19 cellular contexts compared by ENCODE assay signal in genomic region chr15:58561321-58561720, GRCh38.
DNase-seq lines count a peak whose midpoint lies in the region; ATAC-seq, FAIRE-seq and TF ChIP-seq lines count a peak whose summit lies in the region.
"Had no signal": no experiment of that assay in that cellular context is flagged by ENCODE, and none has a peak within 500 bp of the region (broad histone marks: within the 10 kb centered on the region; RNA-seq: fewer than 3 reads in every experiment).

No MANE protein-coding gene starts in this region.

- H3K27ac Mint-ChIP-seq in type B pancreatic cell = peak overlapping the region; percentile 17

- H3K79me1 ChIP-seq in mesendoderm (ENCODE audit: low read length) = no peaks in the 10 kb centered on the region

- H3K36me3 Mint-ChIP-seq in type B pancreatic cell = no peaks in the 10 kb centered on the region
- H3K36me3 Mint-ChIP-seq: CD4-positive, alpha-beta memory T cell had no signal

- no peak overlapping the region for H3K23ac ChIP-seq in mesendoderm (ENCODE audit: low read length)

- H3K36me3 ChIP-seq in HUES48 (ENCODE audit: control insufficient read depth, insufficient read depth, low read length) (no peaks in the 10 kb centered on the region), mesendoderm (ENCODE audit: control insufficient read depth, insufficient read depth, low read length) (no peaks in the 10 kb centered on the region)

- H3K18ac ChIP-seq in mesendoderm (ENCODE audit: low read length) = no peak overlapping the region

- FAIRE-seq in GM19239 (lab: Jason Lieb, UNC) = no peak
- FAIRE-seq: GM12891, GM18507 had no signal

- no peak for ATAC-seq in left lobe of liver
- ATAC-seq: HCT116 had no signal

- no peak overlapping the region for H2BK15ac ChIP-seq in mesendoderm (replicated peaks; ENCODE audit: low read depth)

- no peak overlapping the region for H3K9ac ChIP-seq in HUES48 (ENCODE audit: low read depth, low read length)
- no peak overlapping the region for H3K9ac ChIP-seq in mesendoderm (ENCODE audit: low read length)
- H3K9ac ChIP-seq: GM23248 had no signal

- peaks cover 9% of the 10 kb centered on the region; the same call in 1 of the 2 replicates for H3K9me3 ChIP-seq in HUES48 (ENCODE audit: control insufficient read depth, insufficient read depth, low read length)

- H3K27ac ChIP-seq in HUES48 (ENCODE audit: low read depth, low read length) = peak overlapping the region; percentile 78
- peak overlapping the region; percentile 10 for H3K27ac ChIP-seq in mesendoderm (ENCODE audit: low read depth, low read length)
- H3K27ac ChIP-seq in coronary artery = no peak overlapping the region
- H3K27ac ChIP-seq: GM23248 had no signal

- no peak overlapping the region for H3K4me2 ChIP-seq in mesendoderm (ENCODE audit: low read length)

- no peaks in the 10 kb centered on the region for H3K79me2 ChIP-seq in mesendoderm (ENCODE audit: control insufficient read depth, insufficient read depth, low read length)

- peak overlapping the region; percentile 99 for H2BK5ac ChIP-seq in mesendoderm (ENCODE audit: low read length)

- H3K27me3 Mint-ChIP-seq in type B pancreatic cell = no peaks in the 10 kb centered on the region

- peak; percentile 23 for DNase-seq in LHCN-M2 (ENCODE audit: low read depth)
- DNase-seq in mesendoderm = peak; percentile 93
- DNase-seq in type B pancreatic cell (ENCODE audit: extremely low spot score, unreplicated experiment) = no peak
- DNase-seq in coronary artery (ENCODE audit: low spot score) = no peak
- DNase-seq in GM19239 (ENCODE audit: insufficient read length, low spot score) = no peak
- no peak for DNase-seq in left lobe of liver (ENCODE audit: low spot score)
- DNase-seq: C1 segment of cervical spinal cord; Calu3; CD4-positive, alpha-beta memory T cell; COR-L47; DMS53; DMS79 treated with DMSO at 0.1 percent for 48 hours; GF-D8; GM23248; H9 had no signal

- WGBS in mesendoderm (ENCODE audit: extremely low coverage, insufficient coverage, low lambda C conversion rate) = no CpG with 5 or more reads among the region's 1 CpG

- H3K56ac ChIP-seq in mesendoderm (ENCODE audit: low read length) = peak overlapping the region; percentile 84

- no peak overlapping the region for H2BK120ac ChIP-seq in mesendoderm (ENCODE audit: low read depth, low read length)

- no peak overlapping the region for H3K4ac ChIP-seq in mesendoderm (ENCODE audit: low read depth, low read length)

- no peak overlapping the region for H4K8ac ChIP-seq in mesendoderm (ENCODE audit: low read depth, low read length)

- peaks cover 13% of the 10 kb centered on the region for H3K4me1 Mint-ChIP-seq in type B pancreatic cell (ENCODE audit: unreplicated experiment)
- H3K4me1 Mint-ChIP-seq: CD4-positive, alpha-beta memory T cell had no signal

- H3K9me3 Mint-ChIP-seq in type B pancreatic cell = peaks cover 8% of the 10 kb centered on the region
- H3K9me3 Mint-ChIP-seq: CD4-positive, alpha-beta memory T cell had no signal

- no peak overlapping the region for H4K5ac ChIP-seq in mesendoderm (ENCODE audit: low read length)

- H3K4me3 Mint-ChIP-seq in type B pancreatic cell = no peak overlapping the region
- H3K4me3 Mint-ChIP-seq: CD4-positive, alpha-beta memory T cell; H9 had no signal

- H2AK5ac ChIP-seq in mesendoderm (ENCODE audit: low read length) = no peak overlapping the region

- H3K27me3 ChIP-seq in HUES48 (ENCODE audit: control insufficient read depth, insufficient read depth, low read length) (no peaks in the 10 kb centered on the region), mesendoderm (ENCODE audit: insufficient read depth, low read length, poor library complexity) (no peaks in the 10 kb centered on the region)

- H3K4me1 ChIP-seq in HUES48 (ENCODE audit: control insufficient read depth, insufficient read depth, low read length) = peaks cover 6% of the 10 kb centered on the region; the same call in 1 of the 2 replicates
- H3K4me1 ChIP-seq in mesendoderm (ENCODE audit: control insufficient read depth, low read depth, low read length) = peaks cover 18% of the 10 kb centered on the region

- TF ChIP-seq CTCF in type B pancreatic cell (conservative IDR thresholded peaks at IDR 0.05) = no peak
- TF ChIP-seq CTCF in coronary artery (IDR thresholded peaks at IDR 0.05) = no peak

- H3K4me3 ChIP-seq in HUES48 (ENCODE audit: low read depth, low read length) = no peak overlapping the region
- H3K4me3 ChIP-seq in mesendoderm (ENCODE audit: low read length) = no peak overlapping the region
- H3K4me3 ChIP-seq in coronary artery = no peak overlapping the region
- H3K4me3 ChIP-seq: GM23248 had no signal

Comparison
In these comparisons a context has a peak if more than half of its experiments do, and no peak if none do; other contexts are left out.
1. H3K27ac ChIP-seq: peak in HUES48 (single experiment) and mesendoderm (single experiment); none in coronary artery (0 of 2).
2. DNase-seq: peak in LHCN-M2 (single experiment) and mesendoderm (single experiment); none in type B pancreatic cell (single experiment), coronary artery (single experiment), GM19239 (single experiment) and left lobe of liver (single experiment).